In the genomic region with DNA sequence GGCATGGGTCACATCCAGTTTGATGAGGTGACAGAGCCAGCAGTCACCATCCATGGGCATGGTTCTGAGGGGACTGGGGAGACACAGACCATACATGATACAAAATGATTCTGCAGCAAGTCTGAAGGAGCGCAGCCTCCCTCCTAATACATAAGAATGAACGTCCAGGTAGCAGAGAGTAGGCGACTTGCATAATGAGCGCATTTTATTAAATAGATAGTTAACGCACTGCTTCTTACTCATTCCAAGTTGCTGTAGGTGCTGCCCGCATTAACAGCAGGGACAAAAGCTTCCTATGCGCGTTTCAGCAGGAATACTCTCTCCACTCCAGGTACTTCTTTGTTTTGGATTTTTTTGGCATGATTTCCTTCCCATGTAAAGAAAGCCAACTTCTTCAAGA, we compare ENCODE assay signal across 22 cellular contexts.
"Had no signal": no experiment of that assay in that cellular context is flagged by ENCODE, and none has a peak within 500 bp of the region (broad histone marks: within the 10 kb centered on the region; RNA-seq: fewer than 3 reads in every experiment).

No MANE protein-coding gene starts in this region.

- H3K4me1 ChIP-seq: colonic mucosa, gastroesophageal sphincter, parathyroid adenoma, stomach, suprapubic skin, tibial nerve had no signal

- H3K4me3 Mint-ChIP-seq: activated naive CD8-positive, alpha-beta T cell treated with anti-CD3 and anti-CD28 coated beads for 36 hours; activated T-cell treated with anti-CD3 and anti-CD28 coated beads, Interleukin-2, amount 50 U/mL, for 24 hours; activated T-helper 17 cell treated with anti-CD3 and anti-CD28 coated beads, Interleukin-2, amount 50 U/mL, for 72 hours; naive B cell; stimulated activated memory B cell treated with anti-CD40 and anti-IgM and Interleukin-4, amounts not matched to agents 10 μg/mL and 1 μg/mL and 100 μg/mL, for 72 hours; T-helper 17 cell had no signal

- H3K9me3 Mint-ChIP-seq: activated naive CD8-positive, alpha-beta T cell treated with anti-CD3 and anti-CD28 coated beads for 36 hours; activated T-cell treated with anti-CD3 and anti-CD28 coated beads, Interleukin-2, amount 50 U/mL, for 24 hours; activated T-helper 17 cell treated with anti-CD3 and anti-CD28 coated beads, Interleukin-2, amount 50 U/mL, for 72 hours; naive B cell; stimulated activated memory B cell treated with anti-CD40 and anti-IgM and Interleukin-4, amounts not matched to agents 10 μg/mL and 1 μg/mL and 100 μg/mL, for 72 hours had no signal

- H3K79me2 ChIP-seq: parathyroid adenoma had no signal

- H3K27ac ChIP-seq: colonic mucosa, epithelial cell of prostate, gastroesophageal sphincter, parathyroid adenoma, stomach, suprapubic skin, tibial nerve had no signal

- H3K9me3 ChIP-seq: colonic mucosa, gastroesophageal sphincter, stomach, suprapubic skin, tibial nerve had no signal

- H3K4me3 ChIP-seq: colonic mucosa, gastroesophageal sphincter, stomach, suprapubic skin, tibial nerve had no signal

- H3K27me3 ChIP-seq: colonic mucosa, gastroesophageal sphincter, stomach, suprapubic skin, tibial nerve had no signal

- H3K27ac Mint-ChIP-seq: activated naive CD8-positive, alpha-beta T cell treated with anti-CD3 and anti-CD28 coated beads for 36 hours; activated T-cell treated with anti-CD3 and anti-CD28 coated beads, Interleukin-2, amount 50 U/mL, for 24 hours; activated T-helper 17 cell treated with anti-CD3 and anti-CD28 coated beads, Interleukin-2, amount 50 U/mL, for 72 hours; stimulated activated memory B cell treated with anti-CD40 and anti-IgM and Interleukin-4, amounts not matched to agents 10 μg/mL and 1 μg/mL and 100 μg/mL, for 72 hours; T-helper 17 cell had no signal

- DNase-seq: activated CD4-positive, alpha-beta T cell treated with anti-CD3 and anti-CD28 coated beads, Interleukin-2, amount 50 U/mL, for 1 hour; activated naive CD8-positive, alpha-beta T cell treated with anti-CD3 and anti-CD28 coated beads for 36 hours; activated T-cell treated with anti-CD3 and anti-CD28 coated beads, Interleukin-2, amount 50 U/mL, for 24 hours; colonic mucosa; left colon; mesendoderm; naive B cell; small intestine; stimulated activated CD4-positive, alpha-beta T cell treated with anti-CD3 and anti-CD28 coated beads, Interleukin-15, amount 100 ng/mL, for 24 hours; stomach; T-helper 17 cell had no signal

- H2AFZ ChIP-seq: parathyroid adenoma had no signal

- FAIRE-seq: bronchial epithelial cell, keratinocyte, small intestine had no signal

- H3K36me3 ChIP-seq: colonic mucosa had no signal

- H3K27me3 Mint-ChIP-seq: activated naive CD8-positive, alpha-beta T cell treated with anti-CD3 and anti-CD28 coated beads for 36 hours; activated T-cell treated with anti-CD3 and anti-CD28 coated beads, Interleukin-2, amount 50 U/mL, for 24 hours; activated T-helper 17 cell treated with anti-CD3 and anti-CD28 coated beads, Interleukin-2, amount 50 U/mL, for 72 hours; naive B cell; stimulated activated memory B cell treated with anti-CD40 and anti-IgM and Interleukin-4, amounts not matched to agents 10 μg/mL and 1 μg/mL and 100 μg/mL, for 72 hours; T-helper 17 cell had no signal

- H3K4me1 Mint-ChIP-seq: activated T-helper 17 cell treated with anti-CD3 and anti-CD28 coated beads, Interleukin-2, amount 50 U/mL, for 72 hours had no signal

- H3K9ac ChIP-seq: parathyroid adenoma had no signal

- ATAC-seq: activated CD4-positive, CD25-positive, alpha-beta regulatory T cell treated with anti-CD3 and anti-CD28 coated beads, Interleukin-2, amount 50 U/mL, for 24 hours; activated T-helper 17 cell treated with anti-CD3 and anti-CD28 coated beads, Interleukin-2, amount 50 U/mL, for 72 hours; gastroesophageal sphincter; left colon; sciatic nerve; stimulated activated memory B cell treated with anti-CD40 and anti-IgM and Interleukin-4, amounts not matched to agents 10 μg/mL and 1 μg/mL and 100 μg/mL, for 72 hours; T-helper 17 cell had no signal
